ENCODE assay signal across 16 cellular contexts in genomic region chr1:100615686-100616085, GRCh38.
DNase-seq lines count a peak whose midpoint lies in the region; ATAC-seq, FAIRE-seq and TF ChIP-seq lines count a peak whose summit lies in the region.
"Had no signal": no experiment of that assay in that cellular context is flagged by ENCODE, and none has a peak within 500 bp of the region (broad histone marks: within the 10 kb centered on the region; RNA-seq: fewer than 3 reads in every experiment).

No MANE protein-coding gene starts in this region.

- TF ChIP-seq CTCF in neural progenitor cell (IDR thresholded peaks at IDR 0.05) (no peak), upper lobe of right lung (IDR thresholded peaks at IDR 0.05) (no peak), lower lobe of right lung (IDR thresholded peaks at IDR 0.05) (no peak)

- H3K9me3 Mint-ChIP-seq in stimulated activated naive CD8-positive, alpha-beta T cell treated with anti-CD3 and anti-CD28 coated beads, Interleukin-15, amount 100 ng/mL, for 72 hours, result no peaks in the 10 kb centered on the region
- no peaks in the 10 kb centered on the region for H3K9me3 Mint-ChIP-seq in neural progenitor cell
- H3K9me3 Mint-ChIP-seq: CD4-positive, alpha-beta T cell; H9 had no signal

- no peak for ATAC-seq in stimulated activated naive CD8-positive, alpha-beta T cell treated with anti-CD3 and anti-CD28 coated beads, Interleukin-15, amount 100 ng/mL, for 72 hours
- no peak for ATAC-seq in stimulated activated naive CD8-positive, alpha-beta T cell treated with anti-CD3 and anti-CD28 coated beads, Interleukin-15, Interleukin-2, amounts not matched to agents 100 U/mL and 50 U/mL, for 24 hours
- ATAC-seq in upper lobe of right lung, result no peak
- ATAC-seq in lower lobe of right lung, result no peak
- ATAC-seq: GM12878 had no signal

- DNase-seq in stimulated activated naive CD8-positive, alpha-beta T cell treated with anti-CD3 and anti-CD28 coated beads, Interleukin-15, amount 100 ng/mL, for 72 hours, result no peak
- DNase-seq in stimulated activated naive CD8-positive, alpha-beta T cell treated with anti-CD3 and anti-CD28 coated beads, Interleukin-15, Interleukin-2, amounts not matched to agents 100 U/mL and 50 U/mL, for 24 hours, result no peak
- DNase-seq in caudate nucleus (lab: John Stamatoyannopoulos, UW), result peak in 23 of 61 donors; percentile 5 to 77 (median 63)
- DNase-seq in neural progenitor cell (ENCODE audit: low spot score), result no peak
- no peak for DNase-seq in upper lobe of right lung
- DNase-seq in urothelium cell line (ENCODE audit: low spot score), result no peak
- no peak for DNase-seq in lower lobe of right lung
- DNase-seq: 8988T; C1 segment of cervical spinal cord; Calu3; CD4-positive, alpha-beta T cell; DMS 273 treated with DMSO at 0.1 percent for 48 hours; GM23248; H9 had no signal

- H3K9me3 ChIP-seq in neural progenitor cell (ENCODE audit: low read depth) (no peaks in the 10 kb centered on the region), upper lobe of right lung (no peaks in the 10 kb centered on the region), lower lobe of right lung (no peaks in the 10 kb centered on the region)

- H3F3A ChIP-seq in neural progenitor cell (ENCODE audit: low read depth), result no peaks in the 10 kb centered on the region

- H3K4me3 ChIP-seq in neural progenitor cell (no peak overlapping the region), upper lobe of right lung (no peak overlapping the region), lower lobe of right lung (no peak overlapping the region)
- H3K4me3 ChIP-seq: GM12878, GM23248 had no signal

- intact Hi-C loops in upper lobe of right lung (cut with DNase I), result no loop called here
- intact Hi-C loops in lower lobe of right lung (cut with DNase I), result no loop called here

- no peak overlapping the region for H3K4me3 Mint-ChIP-seq in stimulated activated naive CD8-positive, alpha-beta T cell treated with anti-CD3 and anti-CD28 coated beads, Interleukin-15, amount 100 ng/mL, for 72 hours
- no peak overlapping the region for H3K4me3 Mint-ChIP-seq in neural progenitor cell
- H3K4me3 Mint-ChIP-seq: B cell; CD4-positive, alpha-beta T cell; H9 had no signal

- no peaks in the 10 kb centered on the region for H3K27me3 Mint-ChIP-seq in stimulated activated naive CD8-positive, alpha-beta T cell treated with anti-CD3 and anti-CD28 coated beads, Interleukin-15, amount 100 ng/mL, for 72 hours
- H3K27me3 Mint-ChIP-seq in neural progenitor cell (ENCODE audit: insufficient read depth, low read depth), result peaks cover 4% of the 10 kb centered on the region
- H3K27me3 Mint-ChIP-seq: CD4-positive, alpha-beta T cell had no signal

- H3K4me2 ChIP-seq in neural progenitor cell, result no peak overlapping the region

- H3K4me1 ChIP-seq in neural progenitor cell (no peaks in the 10 kb centered on the region), upper lobe of right lung (no peaks in the 10 kb centered on the region), lower lobe of right lung (no peaks in the 10 kb centered on the region)

- no peaks in the 10 kb centered on the region for H3K27me3 ChIP-seq in neural progenitor cell
- no peaks in the 10 kb centered on the region for H3K27me3 ChIP-seq in upper lobe of right lung
- H3K27me3 ChIP-seq in lower lobe of right lung (ENCODE audit: low read depth), result no peaks in the 10 kb centered on the region

- H2AFZ ChIP-seq in neural progenitor cell (replicated peaks), result peak overlapping the region; percentile 35
- H2AFZ ChIP-seq: GM23248 had no signal

- no peak overlapping the region for H3K9ac ChIP-seq in neural progenitor cell
- H3K9ac ChIP-seq: GM23248 had no signal

- peak overlapping the region; percentile 17 to 74 for H3K27ac Mint-ChIP-seq in stimulated activated naive CD8-positive, alpha-beta T cell treated with anti-CD3 and anti-CD28 coated beads, Interleukin-15, amount 100 ng/mL, for 72 hours
- H3K27ac Mint-ChIP-seq in neural progenitor cell, result no peak overlapping the region
- H3K27ac Mint-ChIP-seq: B cell; CD4-positive, alpha-beta T cell; H9 had no signal

- no peak for FAIRE-seq in urothelium cell line (lab: Jason Lieb, UNC)
- FAIRE-seq: GM12878 had no signal

- H3K4me1 Mint-ChIP-seq in stimulated activated naive CD8-positive, alpha-beta T cell treated with anti-CD3 and anti-CD28 coated beads, Interleukin-15, amount 100 ng/mL, for 72 hours, result peaks cover 25% of the 10 kb centered on the region
- peaks cover 3% of the 10 kb centered on the region for H3K4me1 Mint-ChIP-seq in neural progenitor cell
- H3K4me1 Mint-ChIP-seq: B cell had no signal

- H3K27ac ChIP-seq in caudate nucleus (ENCODE audit: low read depth, low read length) (peak overlapping the region; percentile 58), neural progenitor cell (no peak overlapping the region), upper lobe of right lung (no peak overlapping the region), lower lobe of right lung (no peak overlapping the region)
- H3K27ac ChIP-seq: GM23248 had no signal

- H3K36me3 ChIP-seq in neural progenitor cell (no peaks in the 10 kb centered on the region), upper lobe of right lung (no peaks in the 10 kb centered on the region), lower lobe of right lung (no peaks in the 10 kb centered on the region)

- H4K20me1 ChIP-seq in neural progenitor cell (ENCODE audit: low read depth), result no peaks in the 10 kb centered on the region

- H3K36me3 Mint-ChIP-seq in neural progenitor cell, result no peaks in the 10 kb centered on the region

- H3K79me2 ChIP-seq in neural progenitor cell (ENCODE audit: low read depth), result no peaks in the 10 kb centered on the region
